ENCODE assay signal across 11 cellular contexts in genomic region chr4:161134795-161135194, GRCh38.
"Had no signal": no experiment of that assay in that cellular context is flagged by ENCODE, and none has a peak within 500 bp of the region (broad histone marks: within the 10 kb centered on the region; RNA-seq: fewer than 3 reads in every experiment).

No MANE protein-coding gene starts in this region.

- H3K36me3 ChIP-seq: HAP-1 had no signal

- H3K4me2 ChIP-seq: GM23338 had no signal

- H3K4me1 ChIP-seq: HAP-1 had no signal

- H3K27ac ChIP-seq: GM23248 had no signal

- H3K4me3 ChIP-seq: GM23248, GM23338, HAP-1 had no signal

- FAIRE-seq: H1, H54 had no signal

- H3K9me3 ChIP-seq: HAP-1 had no signal

- DNase-seq: GM23248, GOT3, H7, H9, HCEC 1CT, HFFc6 had no signal

- H3K9ac ChIP-seq: GM23248 had no signal

- ATAC-seq: GM23338, HCT116 had no signal

- H2AFZ ChIP-seq: GM23248, GM23338 had no signal
